In the genomic region with DNA sequence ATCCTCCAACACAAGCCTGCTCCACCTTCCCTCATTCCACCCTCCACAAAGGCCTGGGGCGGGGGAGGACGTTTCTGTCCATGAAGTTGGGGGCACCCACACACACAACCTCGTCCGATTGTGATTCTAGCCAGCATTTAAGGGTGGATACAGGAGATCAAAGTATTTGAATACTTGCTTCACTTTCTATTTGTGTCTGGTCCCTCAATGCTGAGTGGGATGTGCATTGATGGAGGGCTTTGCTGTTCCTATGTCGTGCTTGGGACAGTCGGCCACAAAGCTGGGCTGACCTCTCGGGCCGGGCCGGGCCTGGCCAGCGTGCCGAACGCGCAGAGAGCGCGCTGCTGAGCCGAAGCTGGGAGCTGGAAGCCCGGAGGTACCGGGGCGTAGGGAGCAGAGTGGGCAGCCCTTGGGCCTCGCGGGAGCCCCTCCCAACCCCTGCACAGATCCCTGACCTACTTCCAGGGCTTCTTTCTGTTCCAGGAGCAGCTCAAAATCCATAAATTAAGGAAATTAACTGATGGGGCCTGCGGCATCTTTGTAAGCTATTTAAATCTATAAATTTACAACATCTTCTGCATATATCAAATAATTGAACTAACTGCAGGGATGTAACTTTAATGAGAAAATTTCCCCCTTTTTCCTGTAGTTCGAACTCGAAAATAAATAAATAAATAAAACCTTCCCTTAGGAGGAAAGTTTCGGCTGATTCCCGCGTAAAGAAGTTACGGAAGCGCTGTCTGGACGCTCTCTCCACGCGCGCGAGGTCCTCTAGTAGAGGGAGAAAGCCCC, we compare ENCODE assay signal across 8 cellular contexts. TPM values are rescaled to one million over a fixed set of nuclear protein-coding genes. Genes with fewer than 3 reads are reported as not detected.
DNase-seq lines count a peak whose midpoint lies in the region; ATAC-seq and TF ChIP-seq lines count a peak whose summit lies in the region.

No MANE protein-coding gene starts in this region.

- H2AFZ ChIP-seq in OCI-LY7 (ENCODE audit: low read length) = peak overlapping the region; percentile 78; the same call in 1 of the 2 replicates

- H3K79me2 ChIP-seq in OCI-LY7 (ENCODE audit: insufficient read depth, low read depth, low read length) = no peaks in the 10 kb centered on the region

- peak overlapping the region; percentile 89 to 91 (median 89) for H3K4me3 Mint-ChIP-seq in nephron

- intact Hi-C loops in OCI-LY7 (cut with micrococcal nuclease; ENCODE audit: unreplicated experiment) = loop anchor here (5.0 kb wide), 1 partner anchor 303 kb away; no protein-coding TSS in a partner anchor

- H3K4me2 ChIP-seq in OCI-LY7 (ENCODE audit: low read length) = peak overlapping the region; percentile 52

- H4K20me1 ChIP-seq in OCI-LY7 (ENCODE audit: insufficient read depth, low read length) = no peaks in the 10 kb centered on the region

- H3K27ac Mint-ChIP-seq in nephron = peak overlapping the region; percentile 87 to 96 (median 96)

- H3K4me1 ChIP-seq in OCI-LY7 (ENCODE audit: insufficient read depth, low read length, poor library complexity, severe bottlenecking) = peaks cover 12% of the 10 kb centered on the region

- no peaks in the 10 kb centered on the region for H3K9me2 ChIP-seq in OCI-LY7 (ENCODE audit: insufficient read depth, low read length)

- H3K36me3 ChIP-seq in OCI-LY7 (ENCODE audit: insufficient read depth, low read length) = peaks cover 7% of the 10 kb centered on the region; the same call in 1 of the 2 replicates

- peaks cover 3% of the 10 kb centered on the region for H3K27me3 Mint-ChIP-seq in nephron (ENCODE audit: low read depth)

- no peak for DNase-seq in OCI-LY7 (ENCODE audit: low spot score)
- no peak for DNase-seq in epithelial cell of esophagus (ENCODE audit: low read depth)

- H3K4me3 ChIP-seq in OCI-LY7 (ENCODE audit: low read depth, low read length, poor library complexity, severe bottlenecking) (peak overlapping the region; percentile 87), epithelial cell of esophagus (ENCODE audit: low read length) (peak overlapping the region; percentile 61)

- BruUV-seq in OCI-LY7 (replicated peaks; lab: Mats Ljungman, UMichigan) = TSS peak; percentile 68

- H3K36me3 Mint-ChIP-seq in nephron (ENCODE audit: low read depth) = peaks cover 5% of the 10 kb centered on the region

- POLR2A ChIA-PET in OCI-LY7 (lab: Charles Lee) = interaction anchor here (0.6 kb wide), 2 partner anchors 345 to 620 kb away, joined by 3 read pairs; no protein-coding TSS in a partner anchor

- H3K9me3 ChIP-seq in OCI-LY7 (ENCODE audit: low read length) = no peaks in the 10 kb centered on the region

- CTCF ChIA-PET in OCI-LY7 (lab: Charles Lee; ENCODE audit: unreplicated experiment) = no interaction called here

- peaks cover 14% of the 10 kb centered on the region for H3K4me1 Mint-ChIP-seq in nephron

- ATAC-seq in GM18907 (IDR thresholded peaks at IDR 0.05; ENCODE audit: unreplicated experiment) = no peak
- no peak for ATAC-seq in GM19395 (IDR thresholded peaks at IDR 0.05; ENCODE audit: unreplicated experiment)
- ATAC-seq in GM19351 (IDR thresholded peaks at IDR 0.05; ENCODE audit: unreplicated experiment) = no peak
- no peak for ATAC-seq in GM18909 (IDR thresholded peaks at IDR 0.05; ENCODE audit: poor library complexity, unreplicated experiment)

- H3K9me3 Mint-ChIP-seq in nephron = no peaks in the 10 kb centered on the region

- TF ChIP-seq CTCF in C4-2B (conservative IDR thresholded peaks at IDR 0.05) (no peak), OCI-LY7 (conservative IDR thresholded peaks at IDR 0.05; ENCODE audit: low read length) (no peak; the same call in 1 of the 2 replicates), epithelial cell of esophagus (IDR thresholded peaks at IDR 0.05; ENCODE audit: insufficient read depth, low read depth, low read length, missing control alignments) (no peak), nephron (IDR thresholded peaks at IDR 0.05; ENCODE audit: unreplicated experiment in 3 of 3) (no peak)

- H3K27ac ChIP-seq in C4-2B (peak overlapping the region; percentile 95), OCI-LY7 (ENCODE audit: low read depth, low read length, poor library complexity, severe bottlenecking) (peak overlapping the region; percentile 91)

RNA-seq across cellular contexts. Expression of gene KCTD15, which starts 1.9 kb away (rescaled TPM):
- total RNA-seq in OCI-LY7 (2014; rRNA removed; shearing (Covaris generic)) = 21.3 and 23.5 TPM in 2 replicates
- total RNA-seq in OCI-LY7 (2022) = 29.2 and 31.1 TPM in 2 replicates
